8 cellular contexts compared by ENCODE assay signal in genomic region chr19:38004505-38005223, GRCh38.
DNase-seq lines count a peak whose midpoint lies in the region; ATAC-seq and TF ChIP-seq lines count a peak whose summit lies in the region.

No MANE protein-coding gene starts in this region.

- H3K4me1 ChIP-seq in mesodermal cell (ENCODE audit: control insufficient read depth, insufficient read depth, low read length, poor library complexity, severe bottlenecking) (peaks cover 25% of the 10 kb centered on the region), tibial artery (peaks cover 0 to 23% (median 19%) of the 10 kb centered on the region in 4 donors)

- H3K4me3 ChIP-seq in epithelial cell of proximal tubule (ENCODE audit: low read depth, low read length) (peak overlapping the region; percentile 39), mesodermal cell (ENCODE audit: extremely low read depth, insufficient read depth, low read length, poor library complexity, severe bottlenecking) (peak overlapping the region; percentile 28), tibial artery (peak overlapping the region; percentile 45 to 58)

- DNase-seq in GM10248 (ENCODE audit: extremely low spot score) (peak; percentile 81), Kasumi-1 (lab: John Stamatoyannopoulos, UW) (peak; percentile 97 to 98), SHP77 (lab: John Stamatoyannopoulos, UW) (peak; percentile 97), epithelial cell of proximal tubule (ENCODE audit: low read depth) (peak; percentile 92), tibial artery (peak; percentile 91 to 92)
- DNase-seq in stimulated activated CD4-positive, alpha-beta T cell treated with anti-CD3 and anti-CD28 coated beads, Interleukin-12 subunit alpha, Interleukin-12 subunit beta, amount 100 ng/mL, for 4 hours, result no peak

- H3K9me3 ChIP-seq in mesodermal cell (ENCODE audit: control insufficient read depth, low read length) (no peaks in the 10 kb centered on the region), tibial artery (no peaks in the 10 kb centered on the region)

- intact Hi-C loops in tibial artery (cut with DNase I; ENCODE audit: low total_unique reads), result no loop called here

- ATAC-seq in GM21737 (IDR thresholded peaks at IDR 0.05; ENCODE audit: unreplicated experiment), result peak; percentile 50

- CTCF ChIA-PET in GM10248 (lab: Yijun Ruan, JAX), result interaction anchor here (0.9 to 2.9 kb wide), 12 partner anchors 9 to 106 kb away, joined by 3 to 13 read pairs (median 4); no protein-coding TSS in a partner anchor

- 32 to 37% methylated on average over 11 to 13 of the region's 15 CpGs for WGBS in mesodermal cell (ENCODE audit: insufficient coverage in 2 of 2), 2 experiments

- no peaks in the 10 kb centered on the region for H3K27me3 ChIP-seq in tibial artery

- H3K27ac ChIP-seq in mesodermal cell (ENCODE audit: low read depth, low read length, severe bottlenecking) (peak overlapping the region; percentile 97), tibial artery (peak overlapping the region; percentile 60 to 74)

- POLR2A ChIA-PET in GM10248 (lab: Yijun Ruan, JAX), result interaction anchor here (0.5 to 2.0 kb wide), 8 partner anchors 10 to 1829 kb away, joined by 3 to 10 read pairs (median 6); partner anchors contain the start of genes SIPA1L3 and WDR87

- TF ChIP-seq CTCF in GM10248 (IDR thresholded peaks at IDR 0.05; ENCODE audit: control extremely low read depth, extremely low read depth, low read depth, missing control alignments), result no peak
- TF ChIP-seq CTCF in epithelial cell of proximal tubule (conservative IDR thresholded peaks at IDR 0.05; ENCODE audit: low read depth, low read length), result no peak
- TF ChIP-seq CTCF in tibial artery (IDR thresholded peaks at IDR 0.05), result no peak

- peaks cover 3% of the 10 kb centered on the region for H3K36me3 ChIP-seq in mesodermal cell (ENCODE audit: control insufficient read depth, insufficient read depth, low read length)
- no peaks in the 10 kb centered on the region for H3K36me3 ChIP-seq in tibial artery
